22 cellular contexts compared by ENCODE assay signal in the genomic region with DNA sequence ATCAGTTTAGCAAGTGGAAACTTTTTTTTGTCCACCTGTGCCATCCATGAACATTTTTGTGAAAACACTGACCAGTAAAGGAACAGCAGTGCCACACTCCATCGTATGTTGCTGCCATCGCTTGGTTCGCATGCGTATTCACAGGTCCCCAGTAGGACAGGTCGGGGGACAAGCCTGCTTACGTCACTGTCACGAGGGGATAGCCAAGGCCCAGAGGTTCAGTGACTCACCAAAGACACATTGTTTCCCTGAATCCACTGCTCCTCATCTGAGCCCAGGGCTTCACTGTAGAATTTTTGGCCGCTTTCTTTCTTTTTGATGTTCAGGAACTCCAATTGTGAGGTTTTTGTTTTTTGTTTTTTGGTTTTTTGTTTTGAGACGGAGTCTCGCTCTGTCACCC. TPM values are rescaled to one million over a fixed set of nuclear protein-coding genes. Genes with fewer than 3 reads are reported as not detected.
"Had no signal": no experiment of that assay in that cellular context is flagged by ENCODE, and none has a peak within 500 bp of the region (broad histone marks: within the 10 kb centered on the region; RNA-seq: fewer than 3 reads in every experiment).

No MANE protein-coding gene starts in this region.

- H3K36me3 ChIP-seq: breast epithelium, MG63 had no signal

- H2AFZ ChIP-seq: PC-9 had no signal

- H3K4me3 ChIP-seq: breast epithelium, MG63, PC-9, SK-N-MC had no signal

- H3K27ac ChIP-seq: breast epithelium, PC-9, SK-N-MC had no signal

- H3K9me3 Mint-ChIP-seq: activated naive CD4-positive, alpha-beta T cell treated with anti-CD3 and anti-CD28 coated beads, Interleukin-2, amount 50 U/mL, for 24 hours; activated T-cell treated with anti-CD3 and anti-CD28 coated beads, Interleukin-2, amount 50 U/mL, for 24 hours had no signal

- H3K4me3 Mint-ChIP-seq: activated CD8-positive, alpha-beta T cell treated with anti-CD3 and anti-CD28 coated beads, Interleukin-2, amount 10 ng/mL, durations not matched to agents 7 days and 5 days; activated naive CD4-positive, alpha-beta T cell treated with anti-CD3 and anti-CD28 coated beads, Interleukin-2, amount 50 U/mL, for 24 hours; activated T-cell treated with anti-CD3 and anti-CD28 coated beads, Interleukin-2, amount 50 U/mL, for 24 hours; activated T-helper 1 cell treated with anti-CD3 and anti-CD28 coated beads, Interleukin-12 subunit alpha, Interleukin-12 subunit beta, Interleukin-2, Interleukin-4 antibody, amounts not matched to agents 30 ng/mL and 10 ng/mL and 1 ng/mL, durations not matched to agents 14 hours and 24 hours and 36 hours; WTC11 had no signal

- H3K9me3 ChIP-seq: breast epithelium, MG63 had no signal

- ATAC-seq: activated CD8-positive, alpha-beta T cell treated with anti-CD3 and anti-CD28 coated beads, Interleukin-2, amount 10 ng/mL, durations not matched to agents 7 days and 5 days; WTC11 had no signal

- H3K4me1 ChIP-seq: breast epithelium had no signal

- H3K36me3 Mint-ChIP-seq: WTC11 had no signal

- H3K27me3 ChIP-seq: breast epithelium, MG63 had no signal

- DNase-seq: activated CD4-positive, alpha-beta T cell treated with anti-CD3 and anti-CD28 coated beads for 48 hours; activated CD4-positive, alpha-beta T cell treated with anti-CD3 and anti-CD28 coated beads, Interleukin-2, amount 50 U/mL, for 4 hours; activated CD4-positive, CD25-positive, alpha-beta regulatory T cell treated with anti-CD3 and anti-CD28 coated beads, Interleukin-2, amount 50 U/mL, for 72 hours; activated CD8-positive, alpha-beta T cell treated with anti-CD3 and anti-CD28 coated beads, Interleukin-2, amount 10 ng/mL, durations not matched to agents 7 days and 5 days; activated effector memory CD4-positive, alpha-beta T cell treated with Interleukin-2 at 50 U/mL for 16 hours; activated naive CD4-positive, alpha-beta T cell; activated T-cell treated with anti-CD3 and anti-CD28 coated beads, Interleukin-2, amount 50 U/mL, for 24 hours; aorta; caudate nucleus; MG63; NCI-H1105; NCI-H1436; NCI-H1694 treated with DMSO at 0.1 percent for 48 hours; NCI-H2029 treated with DMSO at 0.1 percent for 48 hours; NCI-H510A treated with DMSO at 0.1 percent for 48 hours; NCI-H69; PC-9 had no signal

- H3K4me2 ChIP-seq: PC-9 had no signal

- H3K27ac Mint-ChIP-seq: activated CD8-positive, alpha-beta T cell treated with anti-CD3 and anti-CD28 coated beads, Interleukin-2, amount 10 ng/mL, durations not matched to agents 7 days and 5 days; activated naive CD4-positive, alpha-beta T cell treated with anti-CD3 and anti-CD28 coated beads, Interleukin-2, amount 50 U/mL, for 24 hours; activated T-cell treated with anti-CD3 and anti-CD28 coated beads, Interleukin-2, amount 50 U/mL, for 24 hours; activated T-helper 1 cell treated with anti-CD3 and anti-CD28 coated beads, Interleukin-12 subunit alpha, Interleukin-12 subunit beta, Interleukin-2, Interleukin-4 antibody, amounts not matched to agents 30 ng/mL and 10 ng/mL and 1 ng/mL, durations not matched to agents 14 hours and 24 hours and 36 hours; WTC11 had no signal

RNA-seq across cellular contexts. Expression of a gene that starts 12.5 kb away (rescaled TPM):
- total RNA-seq: activated CD8-positive, alpha-beta T cell treated with anti-CD3 and anti-CD28 coated beads, Interleukin-2, amount 10 ng/mL, durations not matched to agents 7 days and 5 days; PC-9; WTC11 had no signal

RNA-seq across cellular contexts. Expression of a gene that starts 25.8 kb away (rescaled TPM):
- total RNA-seq: PC-9 had no signal
